Comparison of ENCODE assay signal across 1 cellular context in the genomic region with DNA sequence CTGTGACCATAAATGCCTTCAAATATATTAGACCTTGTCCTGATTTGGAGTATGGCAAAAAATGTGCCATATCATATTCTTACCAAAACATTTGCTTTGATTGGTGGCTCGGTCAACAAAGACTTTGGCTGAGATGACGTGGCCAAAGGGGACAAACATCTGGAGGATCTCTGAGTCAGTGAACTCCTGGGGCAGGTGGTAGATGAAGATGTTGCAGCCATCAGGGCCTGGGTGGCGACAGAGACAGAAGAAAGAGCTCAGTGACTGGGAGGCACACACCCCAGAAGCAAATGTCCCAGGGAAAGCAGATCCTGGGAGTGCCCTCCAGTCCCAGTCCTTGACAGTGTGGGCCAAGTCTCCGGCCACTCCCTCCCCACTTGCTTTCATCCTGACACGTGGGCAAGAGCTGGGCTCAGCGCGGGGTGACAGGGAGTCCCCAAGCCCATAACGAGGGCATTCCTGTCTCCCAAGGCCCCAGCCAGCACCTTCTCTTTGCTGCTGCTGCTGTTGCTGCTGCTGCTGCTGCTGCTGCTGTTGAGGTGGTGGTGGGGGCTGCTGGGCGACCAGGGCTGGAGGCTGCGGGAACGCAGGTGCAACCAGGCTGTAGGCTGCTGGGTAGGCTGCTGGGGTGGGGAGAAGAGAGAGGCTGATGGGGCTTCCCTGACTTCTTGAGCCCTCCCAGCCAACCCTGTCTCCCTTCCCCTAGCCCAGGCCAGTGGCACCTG.
TF ChIP-seq lines count a peak whose summit lies in the region.

No MANE protein-coding gene starts in this region.

TF ChIP-seq in WTC11, 78 proteins besides CTCF, POLR2A, EP300 and RAD21:
- TF ChIP-seq SMAD4 (CRISPR knock-in tag; IDR thresholded peaks at IDR 0.05) (no peak), CREB1 (CRISPR knock-in tag; IDR thresholded peaks at IDR 0.05) (no peak), RORB (CRISPR knock-in tag; IDR thresholded peaks at IDR 0.05) (no peak), NR2C2 (CRISPR knock-in tag; IDR thresholded peaks at IDR 0.05) (no peak), ZNF219 (CRISPR knock-in tag; IDR thresholded peaks at IDR 0.05; ENCODE audit: borderline replicate concordance) (no peak), TEAD1 (CRISPR knock-in tag; IDR thresholded peaks at IDR 0.05) (no peak), ZNF671 (CRISPR knock-in tag; IDR thresholded peaks at IDR 0.05) (no peak), SP1 (CRISPR knock-in tag; conservative IDR thresholded peaks at IDR 0.05) (no peak), GRHL2 (CRISPR knock-in tag; IDR thresholded peaks at IDR 0.05; ENCODE audit: insufficient replicate concordance, severe bottlenecking) (no peak), ZNF138 (CRISPR knock-in tag; conservative IDR thresholded peaks at IDR 0.05) (no peak), GTF2I (CRISPR knock-in tag; conservative IDR thresholded peaks at IDR 0.05) (no peak), RELA (CRISPR knock-in tag; IDR thresholded peaks at IDR 0.05; ENCODE audit: borderline replicate concordance) (no peak)
- TF ChIP-seq, protein P1, sequence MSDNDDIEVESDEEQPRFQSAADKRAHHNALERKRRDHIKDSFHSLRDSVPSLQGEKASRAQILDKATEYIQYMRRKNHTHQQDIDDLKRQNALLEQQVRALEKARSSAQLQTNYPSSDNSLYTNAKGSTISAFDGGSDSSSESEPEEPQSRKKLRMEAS (CRISPR knock-in tag; IDR thresholded peaks at IDR 0.05) = no peak
- TF ChIP-seq, protein P2, sequence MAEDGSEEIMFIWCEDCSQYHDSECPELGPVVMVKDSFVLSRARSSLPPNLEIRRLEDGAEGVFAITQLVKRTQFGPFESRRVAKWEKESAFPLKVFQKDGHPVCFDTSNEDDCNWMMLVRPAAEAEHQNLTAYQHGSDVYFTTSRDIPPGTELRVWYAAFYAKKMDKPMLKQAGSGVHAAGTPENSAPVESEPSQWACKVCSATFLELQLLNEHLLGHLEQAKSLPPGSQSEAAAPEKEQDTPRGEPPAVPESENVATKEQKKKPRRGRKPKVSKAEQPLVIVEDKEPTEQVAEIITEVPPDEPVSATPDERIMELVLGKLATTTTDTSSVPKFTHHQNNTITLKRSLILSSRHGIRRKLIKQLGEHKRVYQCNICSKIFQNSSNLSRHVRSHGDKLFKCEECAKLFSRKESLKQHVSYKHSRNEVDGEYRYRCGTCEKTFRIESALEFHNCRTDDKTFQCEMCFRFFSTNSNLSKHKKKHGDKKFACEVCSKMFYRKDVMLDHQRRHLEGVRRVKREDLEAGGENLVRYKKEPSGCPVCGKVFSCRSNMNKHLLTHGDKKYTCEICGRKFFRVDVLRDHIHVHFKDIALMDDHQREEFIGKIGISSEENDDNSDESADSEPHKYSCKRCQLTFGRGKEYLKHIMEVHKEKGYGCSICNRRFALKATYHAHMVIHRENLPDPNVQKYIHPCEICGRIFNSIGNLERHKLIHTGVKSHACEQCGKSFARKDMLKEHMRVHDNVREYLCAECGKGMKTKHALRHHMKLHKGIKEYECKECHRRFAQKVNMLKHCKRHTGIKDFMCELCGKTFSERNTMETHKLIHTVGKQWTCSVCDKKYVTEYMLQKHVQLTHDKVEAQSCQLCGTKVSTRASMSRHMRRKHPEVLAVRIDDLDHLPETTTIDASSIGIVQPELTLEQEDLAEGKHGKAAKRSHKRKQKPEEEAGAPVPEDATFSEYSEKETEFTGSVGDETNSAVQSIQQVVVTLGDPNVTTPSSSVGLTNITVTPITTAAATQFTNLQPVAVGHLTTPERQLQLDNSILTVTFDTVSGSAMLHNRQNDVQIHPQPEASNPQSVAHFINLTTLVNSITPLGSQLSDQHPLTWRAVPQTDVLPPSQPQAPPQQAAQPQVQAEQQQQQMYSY (CRISPR knock-in tag; IDR thresholded peaks at IDR 0.05) = no peak
- TF ChIP-seq, protein P3, sequence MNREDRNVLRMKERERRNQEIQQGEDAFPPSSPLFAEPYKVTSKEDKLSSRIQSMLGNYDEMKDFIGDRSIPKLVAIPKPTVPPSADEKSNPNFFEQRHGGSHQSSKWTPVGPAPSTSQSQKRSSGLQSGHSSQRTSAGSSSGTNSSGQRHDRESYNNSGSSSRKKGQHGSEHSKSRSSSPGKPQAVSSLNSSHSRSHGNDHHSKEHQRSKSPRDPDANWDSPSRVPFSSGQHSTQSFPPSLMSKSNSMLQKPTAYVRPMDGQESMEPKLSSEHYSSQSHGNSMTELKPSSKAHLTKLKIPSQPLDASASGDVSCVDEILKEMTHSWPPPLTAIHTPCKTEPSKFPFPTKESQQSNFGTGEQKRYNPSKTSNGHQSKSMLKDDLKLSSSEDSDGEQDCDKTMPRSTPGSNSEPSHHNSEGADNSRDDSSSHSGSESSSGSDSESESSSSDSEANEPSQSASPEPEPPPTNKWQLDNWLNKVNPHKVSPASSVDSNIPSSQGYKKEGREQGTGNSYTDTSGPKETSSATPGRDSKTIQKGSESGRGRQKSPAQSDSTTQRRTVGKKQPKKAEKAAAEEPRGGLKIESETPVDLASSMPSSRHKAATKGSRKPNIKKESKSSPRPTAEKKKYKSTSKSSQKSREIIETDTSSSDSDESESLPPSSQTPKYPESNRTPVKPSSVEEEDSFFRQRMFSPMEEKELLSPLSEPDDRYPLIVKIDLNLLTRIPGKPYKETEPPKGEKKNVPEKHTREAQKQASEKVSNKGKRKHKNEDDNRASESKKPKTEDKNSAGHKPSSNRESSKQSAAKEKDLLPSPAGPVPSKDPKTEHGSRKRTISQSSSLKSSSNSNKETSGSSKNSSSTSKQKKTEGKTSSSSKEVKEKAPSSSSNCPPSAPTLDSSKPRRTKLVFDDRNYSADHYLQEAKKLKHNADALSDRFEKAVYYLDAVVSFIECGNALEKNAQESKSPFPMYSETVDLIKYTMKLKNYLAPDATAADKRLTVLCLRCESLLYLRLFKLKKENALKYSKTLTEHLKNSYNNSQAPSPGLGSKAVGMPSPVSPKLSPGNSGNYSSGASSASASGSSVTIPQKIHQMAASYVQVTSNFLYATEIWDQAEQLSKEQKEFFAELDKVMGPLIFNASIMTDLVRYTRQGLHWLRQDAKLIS (CRISPR knock-in tag; IDR thresholded peaks at IDR 0.05; ENCODE audit: borderline replicate concordance) = no peak
- TF ChIP-seq, protein P4, sequence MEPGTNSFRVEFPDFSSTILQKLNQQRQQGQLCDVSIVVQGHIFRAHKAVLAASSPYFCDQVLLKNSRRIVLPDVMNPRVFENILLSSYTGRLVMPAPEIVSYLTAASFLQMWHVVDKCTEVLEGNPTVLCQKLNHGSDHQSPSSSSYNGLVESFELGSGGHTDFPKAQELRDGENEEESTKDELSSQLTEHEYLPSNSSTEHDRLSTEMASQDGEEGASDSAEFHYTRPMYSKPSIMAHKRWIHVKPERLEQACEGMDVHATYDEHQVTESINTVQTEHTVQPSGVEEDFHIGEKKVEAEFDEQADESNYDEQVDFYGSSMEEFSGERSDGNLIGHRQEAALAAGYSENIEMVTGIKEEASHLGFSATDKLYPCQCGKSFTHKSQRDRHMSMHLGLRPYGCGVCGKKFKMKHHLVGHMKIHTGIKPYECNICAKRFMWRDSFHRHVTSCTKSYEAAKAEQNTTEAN (CRISPR knock-in tag; IDR thresholded peaks at IDR 0.05) = no peak
- TF ChIP-seq, protein P5, sequence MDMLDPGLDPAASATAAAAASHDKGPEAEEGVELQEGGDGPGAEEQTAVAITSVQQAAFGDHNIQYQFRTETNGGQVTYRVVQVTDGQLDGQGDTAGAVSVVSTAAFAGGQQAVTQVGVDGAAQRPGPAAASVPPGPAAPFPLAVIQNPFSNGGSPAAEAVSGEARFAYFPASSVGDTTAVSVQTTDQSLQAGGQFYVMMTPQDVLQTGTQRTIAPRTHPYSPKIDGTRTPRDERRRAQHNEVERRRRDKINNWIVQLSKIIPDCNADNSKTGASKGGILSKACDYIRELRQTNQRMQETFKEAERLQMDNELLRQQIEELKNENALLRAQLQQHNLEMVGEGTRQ (CRISPR knock-in tag; IDR thresholded peaks at IDR 0.05) = no peak
- TF ChIP-seq, protein P6, sequence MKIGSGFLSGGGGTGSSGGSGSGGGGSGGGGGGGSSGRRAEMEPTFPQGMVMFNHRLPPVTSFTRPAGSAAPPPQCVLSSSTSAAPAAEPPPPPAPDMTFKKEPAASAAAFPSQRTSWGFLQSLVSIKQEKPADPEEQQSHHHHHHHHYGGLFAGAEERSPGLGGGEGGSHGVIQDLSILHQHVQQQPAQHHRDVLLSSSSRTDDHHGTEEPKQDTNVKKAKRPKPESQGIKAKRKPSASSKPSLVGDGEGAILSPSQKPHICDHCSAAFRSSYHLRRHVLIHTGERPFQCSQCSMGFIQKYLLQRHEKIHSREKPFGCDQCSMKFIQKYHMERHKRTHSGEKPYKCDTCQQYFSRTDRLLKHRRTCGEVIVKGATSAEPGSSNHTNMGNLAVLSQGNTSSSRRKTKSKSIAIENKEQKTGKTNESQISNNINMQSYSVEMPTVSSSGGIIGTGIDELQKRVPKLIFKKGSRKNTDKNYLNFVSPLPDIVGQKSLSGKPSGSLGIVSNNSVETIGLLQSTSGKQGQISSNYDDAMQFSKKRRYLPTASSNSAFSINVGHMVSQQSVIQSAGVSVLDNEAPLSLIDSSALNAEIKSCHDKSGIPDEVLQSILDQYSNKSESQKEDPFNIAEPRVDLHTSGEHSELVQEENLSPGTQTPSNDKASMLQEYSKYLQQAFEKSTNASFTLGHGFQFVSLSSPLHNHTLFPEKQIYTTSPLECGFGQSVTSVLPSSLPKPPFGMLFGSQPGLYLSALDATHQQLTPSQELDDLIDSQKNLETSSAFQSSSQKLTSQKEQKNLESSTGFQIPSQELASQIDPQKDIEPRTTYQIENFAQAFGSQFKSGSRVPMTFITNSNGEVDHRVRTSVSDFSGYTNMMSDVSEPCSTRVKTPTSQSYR (CRISPR knock-in tag; IDR thresholded peaks at IDR 0.05) = no peak
